ENCODE assay signal across 8 cellular contexts in genomic region chr16:11668590-11669379, GRCh38. TPM values are rescaled to one million over a fixed set of nuclear protein-coding genes. Genes with fewer than 3 reads are reported as not detected.
A peak's percentile ranks its signal among the peaks of the same experiment; 100 is the strongest.
DNase-seq lines count a peak whose midpoint lies in the region; ATAC-seq and TF ChIP-seq lines count a peak whose summit lies in the region.

No MANE protein-coding gene starts in this region.

- no peaks in the 10 kb centered on the region for H3K36me3 Mint-ChIP-seq in T-helper 1 cell treated with Interleukin-12 subunit alpha and Interleukin-12 subunit beta and Interleukin-4 antibody, amounts not matched to agents 30 μg/mL and 1 μg/mL, for 36 hours (ENCODE audit: low read depth)
- H3K36me3 Mint-ChIP-seq in endodermal cell (ENCODE audit: low read depth) (no peaks in the 10 kb centered on the region), nephron (ENCODE audit: low read depth) (no peaks in the 10 kb centered on the region)

- H3K27me3 ChIP-seq in endodermal cell (ENCODE audit: control insufficient read depth, insufficient read depth, low read length, poor library complexity, severe bottlenecking), result no peaks in the 10 kb centered on the region

- H3K4me3 ChIP-seq in endodermal cell (ENCODE audit: low read length), result peak overlapping the region; percentile 83

- no peaks in the 10 kb centered on the region for H3K36me3 ChIP-seq in endodermal cell (ENCODE audit: control insufficient read depth, insufficient read depth, low read length)

- ATAC-seq in HG03442 (IDR thresholded peaks at IDR 0.05; ENCODE audit: unreplicated experiment) (no peak), GM18502 (IDR thresholded peaks at IDR 0.05; ENCODE audit: poor library complexity, unreplicated experiment) (no peak)

- peak overlapping the region; percentile 89 for H3K27ac ChIP-seq in endodermal cell (ENCODE audit: low read depth, low read length)

- peak overlapping the region; percentile 73 for H3K9ac ChIP-seq in endodermal cell (ENCODE audit: extremely low read depth, low read length, poor library complexity, severe bottlenecking)

- TF ChIP-seq POLR2A in GM19193 (IDR thresholded peaks at IDR 0.05; ENCODE audit: extremely low read depth, insufficient read depth, insufficient read length), result peak; percentile 2

- TF ChIP-seq CTCF in endodermal cell (conservative IDR thresholded peaks at IDR 0.05) (no peak), nephron (IDR thresholded peaks at IDR 0.05; ENCODE audit: unreplicated experiment in 3 of 3) (no peak)

- H3K9me3 Mint-ChIP-seq in T-helper 1 cell treated with Interleukin-12 subunit alpha and Interleukin-12 subunit beta and Interleukin-4 antibody, amounts not matched to agents 30 μg/mL and 1 μg/mL, for 36 hours, result no peaks in the 10 kb centered on the region
- H3K9me3 Mint-ChIP-seq in endodermal cell (no peaks in the 10 kb centered on the region), nephron (no peaks in the 10 kb centered on the region)

- peak overlapping the region; percentile 76 for H3K4me3 Mint-ChIP-seq in T-helper 1 cell treated with Interleukin-12 subunit alpha and Interleukin-12 subunit beta and Interleukin-4 antibody, amounts not matched to agents 30 μg/mL and 1 μg/mL, for 36 hours
- peak overlapping the region; percentile 72 for H3K4me3 Mint-ChIP-seq in endodermal cell
- H3K4me3 Mint-ChIP-seq in nephron, result peak overlapping the region; percentile 82 to 91 (median 90)

- no peaks in the 10 kb centered on the region for H3K27me3 Mint-ChIP-seq in T-helper 1 cell treated with Interleukin-12 subunit alpha and Interleukin-12 subunit beta and Interleukin-4 antibody, amounts not matched to agents 30 μg/mL and 1 μg/mL, for 36 hours (ENCODE audit: low read depth)
- H3K27me3 Mint-ChIP-seq in endodermal cell (ENCODE audit: insufficient read depth) (no peaks in the 10 kb centered on the region), nephron (ENCODE audit: low read depth) (no peaks in the 10 kb centered on the region)

- no peak overlapping the region for H3K27ac Mint-ChIP-seq in T-helper 1 cell treated with Interleukin-12 subunit alpha and Interleukin-12 subunit beta and Interleukin-4 antibody, amounts not matched to agents 30 μg/mL and 1 μg/mL, for 36 hours
- H3K27ac Mint-ChIP-seq in endodermal cell, result no peak overlapping the region
- no peak overlapping the region for H3K27ac Mint-ChIP-seq in nephron

- WGBS in endodermal cell (ENCODE audit: insufficient coverage in 1 of 2, insufficient read length in 1 of 2), 2 experiments, result 2 to 4% methylated on average over 16 to 100 of the region's 100 CpGs

- no peaks in the 10 kb centered on the region for H3K9me3 ChIP-seq in endodermal cell (ENCODE audit: control insufficient read depth, low read length)

- H3K4me1 ChIP-seq in endodermal cell (ENCODE audit: control insufficient read depth, insufficient read depth, low read length), result peaks cover 12% of the 10 kb centered on the region

- H3K4me1 Mint-ChIP-seq in T-helper 1 cell treated with Interleukin-12 subunit alpha and Interleukin-12 subunit beta and Interleukin-4 antibody, amounts not matched to agents 30 μg/mL and 1 μg/mL, for 36 hours (ENCODE audit: low read depth), result peaks cover 50% of the 10 kb centered on the region
- peaks cover 23% of the 10 kb centered on the region for H3K4me1 Mint-ChIP-seq in endodermal cell
- H3K4me1 Mint-ChIP-seq in nephron, result peaks cover 26% of the 10 kb centered on the region

- DNase-seq in endodermal cell (no peak), epidermal melanocyte (ENCODE audit: insufficient read length, low spot score) (no peak), NCI-H1105 (lab: John Stamatoyannopoulos, UW) (no peak)

RNA-seq across cellular contexts. Expression of gene SNN, which starts 0.5 kb away (rescaled TPM):
- total RNA-seq in endodermal cell, result 10 to 100 TPM; 28.9 to 35.1 TPM
- polyA plus RNA-seq in endodermal cell (2013, experiment 1 of 2), result 78.9 TPM
- 66.8 TPM for polyA plus RNA-seq in endodermal cell (2013, experiment 2 of 2)
